Comparison of ENCODE assay signal across 1 cellular context in the genomic region with DNA sequence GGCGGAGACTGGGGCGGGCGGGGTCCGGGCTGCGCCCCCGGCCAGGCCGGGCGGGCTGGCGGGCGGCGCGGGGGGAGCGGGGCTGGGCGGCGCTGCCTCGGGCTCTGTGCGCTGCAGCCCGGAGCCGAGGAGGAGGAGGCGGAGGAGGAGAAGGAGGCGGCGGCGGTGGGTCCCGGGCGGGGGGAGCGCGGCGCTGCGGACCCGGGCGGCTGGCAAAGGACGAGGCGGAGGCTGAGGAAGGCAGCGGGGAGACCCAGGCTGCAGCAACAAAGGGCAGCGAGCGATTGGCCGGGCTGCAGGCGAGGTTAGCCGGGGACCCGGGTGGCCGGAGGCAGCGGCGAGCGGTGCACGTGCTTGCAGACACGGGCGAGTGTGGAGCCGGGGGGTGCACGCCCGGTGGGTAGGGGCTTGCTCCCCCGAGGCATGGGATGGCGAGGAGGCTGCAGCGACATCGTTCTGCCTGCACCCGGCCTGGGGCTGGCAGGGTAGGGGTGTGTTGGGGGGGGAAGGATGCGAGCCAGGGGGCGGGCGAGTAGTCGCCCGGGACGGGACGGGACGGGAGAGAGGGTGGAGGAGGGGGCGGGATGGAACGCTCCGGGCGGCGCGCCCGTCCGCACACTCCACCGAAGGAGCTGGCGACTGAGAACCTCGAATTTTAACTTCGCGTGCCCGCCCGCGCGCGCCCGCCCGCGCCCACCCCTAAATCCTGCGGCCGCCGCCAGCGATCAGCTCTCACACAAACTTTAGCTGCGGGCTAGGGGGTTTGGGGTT.
TF ChIP-seq lines count a peak whose summit lies in the region.

No MANE protein-coding gene starts in this region.

TF ChIP-seq in HepG2, 621 proteins besides CTCF, POLR2A, EP300 and RAD21 (continued from another document and continues in another):
- TF ChIP-seq, protein P1, sequence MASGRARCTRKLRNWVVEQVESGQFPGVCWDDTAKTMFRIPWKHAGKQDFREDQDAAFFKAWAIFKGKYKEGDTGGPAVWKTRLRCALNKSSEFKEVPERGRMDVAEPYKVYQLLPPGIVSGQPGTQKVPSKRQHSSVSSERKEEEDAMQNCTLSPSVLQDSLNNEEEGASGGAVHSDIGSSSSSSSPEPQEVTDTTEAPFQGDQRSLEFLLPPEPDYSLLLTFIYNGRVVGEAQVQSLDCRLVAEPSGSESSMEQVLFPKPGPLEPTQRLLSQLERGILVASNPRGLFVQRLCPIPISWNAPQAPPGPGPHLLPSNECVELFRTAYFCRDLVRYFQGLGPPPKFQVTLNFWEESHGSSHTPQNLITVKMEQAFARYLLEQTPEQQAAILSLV (CRISPR knock-in tag; IDR thresholded peaks at IDR 0.05; ENCODE audit: borderline replicate concordance): peak; percentile 59; the same call in 1 of the 2 replicates
- TF ChIP-seq SIX4 (CRISPR knock-in tag; IDR thresholded peaks at IDR 0.05): no peak
- no peak for TF ChIP-seq CAMTA2 (CRISPR knock-in tag; IDR thresholded peaks at IDR 0.05; ENCODE audit: borderline replicate concordance)
- TF ChIP-seq, protein P2, sequence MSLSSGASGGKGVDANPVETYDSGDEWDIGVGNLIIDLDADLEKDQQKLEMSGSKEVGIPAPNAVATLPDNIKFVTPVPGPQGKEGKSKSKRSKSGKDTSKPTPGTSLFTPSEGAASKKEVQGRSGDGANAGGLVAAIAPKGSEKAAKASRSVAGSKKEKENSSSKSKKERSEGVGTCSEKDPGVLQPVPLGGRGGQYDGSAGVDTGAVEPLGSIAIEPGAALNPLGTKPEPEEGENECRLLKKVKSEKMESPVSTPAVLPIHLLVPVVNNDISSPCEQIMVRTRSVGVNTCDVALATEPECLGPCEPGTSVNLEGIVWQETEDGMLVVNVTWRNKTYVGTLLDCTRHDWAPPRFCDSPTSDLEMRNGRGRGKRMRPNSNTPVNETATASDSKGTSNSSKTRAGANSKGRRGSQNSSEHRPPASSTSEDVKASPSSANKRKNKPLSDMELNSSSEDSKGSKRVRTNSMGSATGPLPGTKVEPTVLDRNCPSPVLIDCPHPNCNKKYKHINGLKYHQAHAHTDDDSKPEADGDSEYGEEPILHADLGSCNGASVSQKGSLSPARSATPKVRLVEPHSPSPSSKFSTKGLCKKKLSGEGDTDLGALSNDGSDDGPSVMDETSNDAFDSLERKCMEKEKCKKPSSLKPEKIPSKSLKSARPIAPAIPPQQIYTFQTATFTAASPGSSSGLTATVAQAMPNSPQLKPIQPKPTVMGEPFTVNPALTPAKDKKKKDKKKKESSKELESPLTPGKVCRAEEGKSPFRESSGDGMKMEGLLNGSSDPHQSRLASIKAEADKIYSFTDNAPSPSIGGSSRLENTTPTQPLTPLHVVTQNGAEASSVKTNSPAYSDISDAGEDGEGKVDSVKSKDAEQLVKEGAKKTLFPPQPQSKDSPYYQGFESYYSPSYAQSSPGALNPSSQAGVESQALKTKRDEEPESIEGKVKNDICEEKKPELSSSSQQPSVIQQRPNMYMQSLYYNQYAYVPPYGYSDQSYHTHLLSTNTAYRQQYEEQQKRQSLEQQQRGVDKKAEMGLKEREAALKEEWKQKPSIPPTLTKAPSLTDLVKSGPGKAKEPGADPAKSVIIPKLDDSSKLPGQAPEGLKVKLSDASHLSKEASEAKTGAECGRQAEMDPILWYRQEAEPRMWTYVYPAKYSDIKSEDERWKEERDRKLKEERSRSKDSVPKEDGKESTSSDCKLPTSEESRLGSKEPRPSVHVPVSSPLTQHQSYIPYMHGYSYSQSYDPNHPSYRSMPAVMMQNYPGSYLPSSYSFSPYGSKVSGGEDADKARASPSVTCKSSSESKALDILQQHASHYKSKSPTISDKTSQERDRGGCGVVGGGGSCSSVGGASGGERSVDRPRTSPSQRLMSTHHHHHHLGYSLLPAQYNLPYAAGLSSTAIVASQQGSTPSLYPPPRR (CRISPR knock-in tag; IDR thresholded peaks at IDR 0.05; ENCODE audit: borderline replicate concordance): no peak
- TF ChIP-seq CBX2 (IDR thresholded peaks at IDR 0.05; ENCODE audit: low read depth, low read length): no peak
- no peak for TF ChIP-seq CBX2 (CRISPR knock-in tag; IDR thresholded peaks at IDR 0.05; ENCODE audit: low read depth)
- peak in 1 of 2 experiments; percentile 59; a peak in 1 of 4 replicates for TF ChIP-seq KLF16 (CRISPR knock-in tag; IDR thresholded peaks at IDR 0.05)
- TF ChIP-seq HES4 (CRISPR knock-in tag; IDR thresholded peaks at IDR 0.05; ENCODE audit: borderline replicate concordance): no peak
- TF ChIP-seq, protein P3, sequence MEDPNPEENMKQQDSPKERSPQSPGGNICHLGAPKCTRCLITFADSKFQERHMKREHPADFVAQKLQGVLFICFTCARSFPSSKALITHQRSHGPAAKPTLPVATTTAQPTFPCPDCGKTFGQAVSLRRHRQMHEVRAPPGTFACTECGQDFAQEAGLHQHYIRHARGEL (CRISPR knock-in tag; IDR thresholded peaks at IDR 0.05): no peak
- TF ChIP-seq, protein P4, sequence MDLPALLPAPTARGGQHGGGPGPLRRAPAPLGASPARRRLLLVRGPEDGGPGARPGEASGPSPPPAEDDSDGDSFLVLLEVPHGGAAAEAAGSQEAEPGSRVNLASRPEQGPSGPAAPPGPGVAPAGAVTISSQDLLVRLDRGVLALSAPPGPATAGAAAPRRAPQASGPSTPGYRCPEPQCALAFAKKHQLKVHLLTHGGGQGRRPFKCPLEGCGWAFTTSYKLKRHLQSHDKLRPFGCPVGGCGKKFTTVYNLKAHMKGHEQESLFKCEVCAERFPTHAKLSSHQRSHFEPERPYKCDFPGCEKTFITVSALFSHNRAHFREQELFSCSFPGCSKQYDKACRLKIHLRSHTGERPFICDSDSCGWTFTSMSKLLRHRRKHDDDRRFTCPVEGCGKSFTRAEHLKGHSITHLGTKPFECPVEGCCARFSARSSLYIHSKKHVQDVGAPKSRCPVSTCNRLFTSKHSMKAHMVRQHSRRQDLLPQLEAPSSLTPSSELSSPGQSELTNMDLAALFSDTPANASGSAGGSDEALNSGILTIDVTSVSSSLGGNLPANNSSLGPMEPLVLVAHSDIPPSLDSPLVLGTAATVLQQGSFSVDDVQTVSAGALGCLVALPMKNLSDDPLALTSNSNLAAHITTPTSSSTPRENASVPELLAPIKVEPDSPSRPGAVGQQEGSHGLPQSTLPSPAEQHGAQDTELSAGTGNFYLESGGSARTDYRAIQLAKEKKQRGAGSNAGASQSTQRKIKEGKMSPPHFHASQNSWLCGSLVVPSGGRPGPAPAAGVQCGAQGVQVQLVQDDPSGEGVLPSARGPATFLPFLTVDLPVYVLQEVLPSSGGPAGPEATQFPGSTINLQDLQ (CRISPR knock-in tag; IDR thresholded peaks at IDR 0.05): no peak; the same call in 1 of the 2 replicates
- no peak for TF ChIP-seq NFRKB (IDR thresholded peaks at IDR 0.05)
- no peak for TF ChIP-seq SP1 (IDR thresholded peaks at IDR 0.05)
- TF ChIP-seq SP1 (CRISPR knock-in tag; IDR thresholded peaks at IDR 0.05): no peak
- peak; percentile 51; the same call in 1 of the 2 replicates for TF ChIP-seq DMAP1 (CRISPR knock-in tag; IDR thresholded peaks at IDR 0.05)
- no peak for TF ChIP-seq ZNF75D (CRISPR knock-in tag; IDR thresholded peaks at IDR 0.05; ENCODE audit: borderline replicate concordance)
- no peak for TF ChIP-seq ZBTB7A (CRISPR knock-in tag; IDR thresholded peaks at IDR 0.05)
- no peak for TF ChIP-seq ZNF329 (CRISPR knock-in tag; IDR thresholded peaks at IDR 0.05; ENCODE audit: low read depth)
- TF ChIP-seq, protein P5, sequence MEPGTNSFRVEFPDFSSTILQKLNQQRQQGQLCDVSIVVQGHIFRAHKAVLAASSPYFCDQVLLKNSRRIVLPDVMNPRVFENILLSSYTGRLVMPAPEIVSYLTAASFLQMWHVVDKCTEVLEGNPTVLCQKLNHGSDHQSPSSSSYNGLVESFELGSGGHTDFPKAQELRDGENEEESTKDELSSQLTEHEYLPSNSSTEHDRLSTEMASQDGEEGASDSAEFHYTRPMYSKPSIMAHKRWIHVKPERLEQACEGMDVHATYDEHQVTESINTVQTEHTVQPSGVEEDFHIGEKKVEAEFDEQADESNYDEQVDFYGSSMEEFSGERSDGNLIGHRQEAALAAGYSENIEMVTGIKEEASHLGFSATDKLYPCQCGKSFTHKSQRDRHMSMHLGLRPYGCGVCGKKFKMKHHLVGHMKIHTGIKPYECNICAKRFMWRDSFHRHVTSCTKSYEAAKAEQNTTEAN (CRISPR knock-in tag; conservative IDR thresholded peaks at IDR 0.05): no peak
- TF ChIP-seq, protein P6, sequence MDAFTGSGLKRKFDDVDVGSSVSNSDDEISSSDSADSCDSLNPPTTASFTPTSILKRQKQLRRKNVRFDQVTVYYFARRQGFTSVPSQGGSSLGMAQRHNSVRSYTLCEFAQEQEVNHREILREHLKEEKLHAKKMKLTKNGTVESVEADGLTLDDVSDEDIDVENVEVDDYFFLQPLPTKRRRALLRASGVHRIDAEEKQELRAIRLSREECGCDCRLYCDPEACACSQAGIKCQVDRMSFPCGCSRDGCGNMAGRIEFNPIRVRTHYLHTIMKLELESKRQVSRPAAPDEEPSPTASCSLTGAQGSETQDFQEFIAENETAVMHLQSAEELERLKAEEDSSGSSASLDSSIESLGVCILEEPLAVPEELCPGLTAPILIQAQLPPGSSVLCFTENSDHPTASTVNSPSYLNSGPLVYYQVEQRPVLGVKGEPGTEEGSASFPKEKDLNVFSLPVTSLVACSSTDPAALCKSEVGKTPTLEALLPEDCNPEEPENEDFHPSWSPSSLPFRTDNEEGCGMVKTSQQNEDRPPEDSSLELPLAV (CRISPR knock-in tag; conservative IDR thresholded peaks at IDR 0.05; ENCODE audit: low read depth): no peak
- TF ChIP-seq ZNF569 (CRISPR knock-in tag; IDR thresholded peaks at IDR 0.05; ENCODE audit: borderline replicate concordance): no peak
- TF ChIP-seq KMT2A (CRISPR knock-in tag; IDR thresholded peaks at IDR 0.05): no peak; the same call in 1 of the 2 replicates
- no peak for TF ChIP-seq ZBTB38 (CRISPR knock-in tag; IDR thresholded peaks at IDR 0.05)
- TF ChIP-seq, protein P7, sequence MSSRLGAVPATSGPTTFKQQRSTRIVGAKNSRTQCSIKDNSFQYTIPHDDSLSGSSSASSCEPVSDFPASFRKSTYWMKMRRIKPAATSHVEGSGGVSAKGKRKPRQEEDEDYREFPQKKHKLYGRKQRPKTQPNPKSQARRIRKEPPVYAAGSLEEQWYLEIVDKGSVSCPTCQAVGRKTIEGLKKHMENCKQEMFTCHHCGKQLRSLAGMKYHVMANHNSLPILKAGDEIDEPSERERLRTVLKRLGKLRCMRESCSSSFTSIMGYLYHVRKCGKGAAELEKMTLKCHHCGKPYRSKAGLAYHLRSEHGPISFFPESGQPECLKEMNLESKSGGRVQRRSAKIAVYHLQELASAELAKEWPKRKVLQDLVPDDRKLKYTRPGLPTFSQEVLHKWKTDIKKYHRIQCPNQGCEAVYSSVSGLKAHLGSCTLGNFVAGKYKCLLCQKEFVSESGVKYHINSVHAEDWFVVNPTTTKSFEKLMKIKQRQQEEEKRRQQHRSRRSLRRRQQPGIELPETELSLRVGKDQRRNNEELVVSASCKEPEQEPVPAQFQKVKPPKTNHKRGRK (CRISPR knock-in tag; IDR thresholded peaks at IDR 0.05): no peak
- no peak for TF ChIP-seq ZNF460 (CRISPR knock-in tag; IDR thresholded peaks at IDR 0.05; ENCODE audit: borderline replicate concordance)
- TF ChIP-seq ZNF331 (CRISPR knock-in tag; IDR thresholded peaks at IDR 0.05): peak; percentile 18; the same call in 1 of the 2 replicates
- TF ChIP-seq CHD4 (IDR thresholded peaks at IDR 0.05; ENCODE audit: borderline replicate concordance, low read length): no peak
- TF ChIP-seq CC2D1A (CRISPR knock-in tag; IDR thresholded peaks at IDR 0.05): no peak
- no peak for TF ChIP-seq NFATC3 (CRISPR knock-in tag; IDR thresholded peaks at IDR 0.05)
- TF ChIP-seq, protein P8, sequence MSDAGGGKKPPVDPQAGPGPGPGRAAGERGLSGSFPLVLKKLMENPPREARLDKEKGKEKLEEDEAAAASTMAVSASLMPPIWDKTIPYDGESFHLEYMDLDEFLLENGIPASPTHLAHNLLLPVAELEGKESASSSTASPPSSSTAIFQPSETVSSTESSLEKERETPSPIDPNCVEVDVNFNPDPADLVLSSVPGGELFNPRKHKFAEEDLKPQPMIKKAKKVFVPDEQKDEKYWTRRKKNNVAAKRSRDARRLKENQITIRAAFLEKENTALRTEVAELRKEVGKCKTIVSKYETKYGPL (CRISPR knock-in tag; IDR thresholded peaks at IDR 0.05): no peak
- TF ChIP-seq, protein P9, sequence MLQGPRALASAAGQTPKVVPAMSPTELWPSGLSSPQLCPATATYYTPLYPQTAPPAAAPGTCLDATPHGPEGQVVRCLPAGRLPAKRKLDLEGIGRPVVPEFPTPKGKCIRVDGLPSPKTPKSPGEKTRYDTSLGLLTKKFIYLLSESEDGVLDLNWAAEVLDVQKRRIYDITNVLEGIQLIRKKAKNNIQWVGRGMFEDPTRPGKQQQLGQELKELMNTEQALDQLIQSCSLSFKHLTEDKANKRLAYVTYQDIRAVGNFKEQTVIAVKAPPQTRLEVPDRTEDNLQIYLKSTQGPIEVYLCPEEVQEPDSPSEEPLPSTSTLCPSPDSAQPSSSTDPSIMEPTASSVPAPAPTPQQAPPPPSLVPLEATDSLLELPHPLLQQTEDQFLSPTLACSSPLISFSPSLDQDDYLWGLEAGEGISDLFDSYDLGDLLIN (CRISPR knock-in tag; IDR thresholded peaks at IDR 0.05; ENCODE audit: borderline replicate concordance): no peak
- TF ChIP-seq, protein P10, sequence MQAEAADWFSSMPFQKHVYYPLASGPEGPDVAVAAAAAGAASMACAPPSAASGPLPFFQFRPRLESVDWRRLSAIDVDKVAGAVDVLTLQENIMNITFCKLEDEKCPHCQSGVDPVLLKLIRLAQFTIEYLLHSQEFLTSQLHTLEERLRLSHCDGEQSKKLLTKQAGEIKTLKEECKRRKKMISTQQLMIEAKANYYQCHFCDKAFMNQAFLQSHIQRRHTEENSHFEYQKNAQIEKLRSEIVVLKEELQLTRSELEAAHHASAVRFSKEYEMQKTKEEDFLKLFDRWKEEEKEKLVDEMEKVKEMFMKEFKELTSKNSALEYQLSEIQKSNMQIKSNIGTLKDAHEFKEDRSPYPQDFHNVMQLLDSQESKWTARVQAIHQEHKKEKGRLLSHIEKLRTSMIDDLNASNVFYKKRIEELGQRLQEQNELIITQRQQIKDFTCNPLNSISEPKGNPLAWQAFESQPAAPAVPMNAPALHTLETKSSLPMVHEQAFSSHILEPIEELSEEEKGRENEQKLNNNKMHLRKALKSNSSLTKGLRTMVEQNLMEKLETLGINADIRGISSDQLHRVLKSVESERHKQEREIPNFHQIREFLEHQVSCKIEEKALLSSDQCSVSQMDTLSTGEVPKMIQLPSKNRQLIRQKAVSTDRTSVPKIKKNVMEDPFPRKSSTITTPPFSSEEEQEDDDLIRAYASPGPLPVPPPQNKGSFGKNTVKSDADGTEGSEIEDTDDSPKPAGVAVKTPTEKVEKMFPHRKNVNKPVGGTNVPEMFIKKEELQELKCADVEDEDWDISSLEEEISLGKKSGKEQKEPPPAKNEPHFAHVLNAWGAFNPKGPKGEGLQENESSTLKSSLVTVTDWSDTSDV (CRISPR knock-in tag; IDR thresholded peaks at IDR 0.05): no peak
- no peak for TF ChIP-seq IKZF1 (IDR thresholded peaks at IDR 0.05)
- TF ChIP-seq RFXANK (CRISPR knock-in tag; IDR thresholded peaks at IDR 0.05): no peak
- no peak for TF ChIP-seq ZNF292 (CRISPR knock-in tag; IDR thresholded peaks at IDR 0.05; ENCODE audit: borderline replicate concordance, low read depth)
- TF ChIP-seq SOX6 (IDR thresholded peaks at IDR 0.05): no peak
- TF ChIP-seq SOX6 (CRISPR knock-in tag; IDR thresholded peaks at IDR 0.05): no peak; the same call in 1 of the 2 replicates
- no peak for TF ChIP-seq ZNF260 (CRISPR knock-in tag; IDR thresholded peaks at IDR 0.05; ENCODE audit: borderline replicate concordance, low read depth)
- no peak for TF ChIP-seq JDP2 (CRISPR knock-in tag; IDR thresholded peaks at IDR 0.05; ENCODE audit: borderline replicate concordance)
- TF ChIP-seq NFIB (CRISPR knock-in tag; IDR thresholded peaks at IDR 0.05; ENCODE audit: borderline replicate concordance): no peak
- 0 out of 2 replicates have a peak, but pooled peaks have one; percentile 13 for TF ChIP-seq ESRRA (CRISPR knock-in tag; IDR thresholded peaks at IDR 0.05; ENCODE audit: low read depth)
- TF ChIP-seq ZSCAN9 (CRISPR knock-in tag; IDR thresholded peaks at IDR 0.05; ENCODE audit: borderline replicate concordance): no peak
- TF ChIP-seq FOXC1 (CRISPR knock-in tag; IDR thresholded peaks at IDR 0.05; ENCODE audit: borderline replicate concordance): 0 out of 2 replicates have a peak, but pooled peaks have one; percentile 22
